22 cellular contexts compared by ENCODE assay signal in genomic region chr9:92299116-92299515, GRCh38. TPM values are rescaled to one million over a fixed set of nuclear protein-coding genes. Genes with fewer than 3 reads are reported as not detected.
DNase-seq lines count a peak whose midpoint lies in the region; ATAC-seq and TF ChIP-seq lines count a peak whose summit lies in the region.
"Had no signal": no experiment of that assay in that cellular context is flagged by ENCODE, and none has a peak within 500 bp of the region (broad histone marks: within the 10 kb centered on the region; RNA-seq: fewer than 3 reads in every experiment).

No MANE protein-coding gene starts in this region.

- 72 to 80% methylated on average over 1 of the region's 1 CpG for WGBS in sigmoid colon, 2 donors

- TF ChIP-seq EP300 in sigmoid colon (IDR thresholded peaks at IDR 0.05), result no peak

- no TSS peak for BruUV-seq in MCF 10A (replicated peaks; lab: Mats Ljungman, UMichigan)

- no peaks in the 10 kb centered on the region for H3K27me3 ChIP-seq in breast epithelium
- H3K27me3 ChIP-seq in sigmoid colon, result no peaks in the 10 kb centered on the region
- H3K27me3 ChIP-seq: MG63, ovary, vagina had no signal

- H3K4me3 Mint-ChIP-seq in MCF 10A (ENCODE audit: unreplicated experiment) (no peak overlapping the region), osteocyte (ENCODE audit: unreplicated experiment) (no peak overlapping the region)
- H3K4me3 Mint-ChIP-seq in activated naive CD8-positive, alpha-beta T cell treated with anti-CD3 and anti-CD28 coated beads for 36 hours, result no peak overlapping the region
- H3K4me3 Mint-ChIP-seq: activated naive CD8-positive, alpha-beta T cell; GM23338 had no signal

- no peak for TF ChIP-seq POLR2A in breast epithelium (IDR thresholded peaks at IDR 0.05)
- TF ChIP-seq POLR2A in sigmoid colon (IDR thresholded peaks at IDR 0.05), result no peak

- POLR2A ChIA-PET in MCF 10A (lab: Yijun Ruan, JAX), result interaction anchor here (0.7 to 5.3 kb wide), 5 partner anchors 9 to 354 kb away, joined by 3 to 27 read pairs (median 3); partner anchors contain the start of genes CENPP and NOL8

- H3K36me3 Mint-ChIP-seq in MCF 10A (ENCODE audit: insufficient read depth, unreplicated experiment) (peaks cover 86% of the 10 kb centered on the region), osteocyte (ENCODE audit: unreplicated experiment) (peaks cover 53% of the 10 kb centered on the region)
- H3K36me3 Mint-ChIP-seq in activated naive CD8-positive, alpha-beta T cell treated with anti-CD3 and anti-CD28 coated beads for 36 hours, result peaks cover 23% of the 10 kb centered on the region

- H3K9me3 ChIP-seq in breast epithelium (no peaks in the 10 kb centered on the region), sigmoid colon (no peaks in the 10 kb centered on the region)
- H3K9me3 ChIP-seq: MG63, mucosa of descending colon, ovary, vagina had no signal

- no peaks in the 10 kb centered on the region for H3K27me3 Mint-ChIP-seq in MCF 10A (ENCODE audit: insufficient read depth, unreplicated experiment)
- H3K27me3 Mint-ChIP-seq in activated naive CD8-positive, alpha-beta T cell treated with anti-CD3 and anti-CD28 coated beads for 36 hours, result no peaks in the 10 kb centered on the region
- no peaks in the 10 kb centered on the region for H3K27me3 Mint-ChIP-seq in osteocyte (ENCODE audit: unreplicated experiment)
- H3K27me3 Mint-ChIP-seq: activated naive CD8-positive, alpha-beta T cell had no signal

- peak; percentile 50 for ATAC-seq in HG03175 (IDR thresholded peaks at IDR 0.05; ENCODE audit: unreplicated experiment)
- ATAC-seq: GM23338, left cardiac atrium, mucosa of descending colon, PC-3 had no signal

- H3K4me3 ChIP-seq in breast epithelium, result no peak overlapping the region
- no peak overlapping the region for H3K4me3 ChIP-seq in sigmoid colon
- H3K4me3 ChIP-seq: GM23338, MG63, mucosa of descending colon, ovary, skin epidermis, vagina had no signal

- CTCF ChIA-PET in MCF 10A (lab: Yijun Ruan, JAX), result interaction anchor here (1.1 kb wide), 1 partner anchor 158 kb away, joined by 3 read pairs; no protein-coding TSS in a partner anchor

- H3K36me3 ChIP-seq in breast epithelium, result peaks cover 18% of the 10 kb centered on the region
- peaks cover 22 to 75% (median 41%) of the 10 kb centered on the region in 4 donors for H3K36me3 ChIP-seq in sigmoid colon
- H3K36me3 ChIP-seq: ovary had no signal

- H3K27ac ChIP-seq in breast epithelium (no peak overlapping the region), sigmoid colon (no peak overlapping the region)
- H3K27ac ChIP-seq: ovary, skin epidermis, vagina had no signal

- intact Hi-C loops in MCF 10A (cut with micrococcal nuclease), result no loop called here
- intact Hi-C loops in breast epithelium (cut with DNase I; ENCODE audit: low total_unique reads), result no loop called here
- intact Hi-C loops in sigmoid colon (cut with DNase I), result no loop called here

- H3K27ac Mint-ChIP-seq in MCF 10A (ENCODE audit: low read depth, unreplicated experiment) (peak overlapping the region; percentile 52), osteocyte (ENCODE audit: unreplicated experiment) (no peak overlapping the region)
- peak overlapping the region; percentile 52 for H3K27ac Mint-ChIP-seq in activated naive CD8-positive, alpha-beta T cell treated with anti-CD3 and anti-CD28 coated beads for 36 hours
- H3K27ac Mint-ChIP-seq: activated naive CD8-positive, alpha-beta T cell; GM23338 had no signal

- DNase-seq in MCF 10A (ENCODE audit: unreplicated experiment), result no peak
- no peak for DNase-seq in breast epithelium (ENCODE audit: low spot score in 2 of 2)
- DNase-seq in activated naive CD8-positive, alpha-beta T cell treated with anti-CD3 and anti-CD28 coated beads for 36 hours, result no peak
- no peak for DNase-seq in DMS53 (lab: John Stamatoyannopoulos, UW)
- DNase-seq in sigmoid colon, result no peak
- DNase-seq in NCI-H146 (lab: John Stamatoyannopoulos, UW), result no peak
- DNase-seq in osteocyte (ENCODE audit: extremely low spot score, unreplicated experiment), result no peak
- DNase-seq: caudate nucleus; DMS153; effector memory CD4-positive, alpha-beta T cell; hypothalamus; left cardiac atrium; MG63; mucosa of descending colon; NCI-H524 treated with DMSO at 0.1 percent for 48 hours; ovary; PC-3 had no signal

- no peak for TF ChIP-seq CTCF in MCF 10A (IDR thresholded peaks at IDR 0.05; ENCODE audit: unreplicated experiment)
- TF ChIP-seq CTCF in breast epithelium (IDR thresholded peaks at IDR 0.05), result no peak
- no peak for TF ChIP-seq CTCF in sigmoid colon (IDR thresholded peaks at IDR 0.05)
- TF ChIP-seq CTCF in osteocyte (IDR thresholded peaks at IDR 0.05), result no peak

- H3K4me1 ChIP-seq in breast epithelium (peaks cover 3 to 5% of the 10 kb centered on the region in 2 donors), sigmoid colon (peaks cover 0 to 7% (median 6%) of the 10 kb centered on the region in 4 donors)

- H3K4me1 Mint-ChIP-seq in MCF 10A (ENCODE audit: insufficient read depth, unreplicated experiment) (peaks cover 10% of the 10 kb centered on the region), osteocyte (ENCODE audit: unreplicated experiment) (peaks cover 12% of the 10 kb centered on the region)
- peaks cover 27% of the 10 kb centered on the region for H3K4me1 Mint-ChIP-seq in activated naive CD8-positive, alpha-beta T cell treated with anti-CD3 and anti-CD28 coated beads for 36 hours

- H3K9me3 Mint-ChIP-seq in MCF 10A (ENCODE audit: unreplicated experiment) (no peaks in the 10 kb centered on the region), osteocyte (ENCODE audit: unreplicated experiment) (no peaks in the 10 kb centered on the region)
- H3K9me3 Mint-ChIP-seq in activated naive CD8-positive, alpha-beta T cell treated with anti-CD3 and anti-CD28 coated beads for 36 hours, result no peaks in the 10 kb centered on the region
- H3K9me3 Mint-ChIP-seq: GM23338 had no signal

RNA-seq across cellular contexts. Expression of gene IARS1, which starts 5.6 kb away (rescaled TPM):
- 390 and 403 TPM in 2 replicates for total RNA-seq in MCF 10A (2022)
- 100 to 1,000 TPM in 2 of 3 donors, 10 to 100 TPM in 1; 56.5 to 111 (median 111) TPM for total RNA-seq in breast epithelium
- total RNA-seq in activated naive CD8-positive, alpha-beta T cell treated with anti-CD3 and anti-CD28 coated beads for 36 hours, result 100 to 1,000 TPM; 280 TPM
- 10 to 100 TPM; 61.4 to 62.4 (median 62.2) TPM for total RNA-seq in sigmoid colon
- polyA plus RNA-seq in sigmoid colon, result 10 to 100 TPM in 2 of 3 donors, 1 to 10 TPM in 1; 9.0 to 45.2 (median 13.6) TPM
- 212 and 231 TPM in 2 replicates for total RNA-seq in osteocyte

RNA-seq across cellular contexts. Expression of gene NOL8, which starts 26.0 kb away (rescaled TPM):
- total RNA-seq in MCF 10A (2022), result 38.7 and 41.8 TPM in 2 replicates
- total RNA-seq in breast epithelium, result 10 to 100 TPM; 31.2 to 66.6 (median 49.8) TPM
- total RNA-seq in activated naive CD8-positive, alpha-beta T cell treated with anti-CD3 and anti-CD28 coated beads for 36 hours, result 10 to 100 TPM; 65.0 to 73.3 TPM
- 10 to 100 TPM; 23.9 to 32.1 (median 28.2) TPM for total RNA-seq in sigmoid colon
- polyA plus RNA-seq in sigmoid colon, result 10 to 100 TPM in 2 of 3 donors, 1 to 10 TPM in 1; 7.9 to 20.4 (median 13.2) TPM
- 36.8 and 37.2 TPM in 2 replicates for total RNA-seq in osteocyte

RNA-seq across cellular contexts. Expression of gene CENPP, which starts 26.6 kb away (rescaled TPM):
- 1.5 and 4.2 TPM in 2 replicates for total RNA-seq in MCF 10A (2022)
- 1 to 10 TPM; 3.9 to 6.1 (median 4.5) TPM for total RNA-seq in breast epithelium
- 10 to 100 TPM; 26.5 to 27.0 TPM for total RNA-seq in activated naive CD8-positive, alpha-beta T cell treated with anti-CD3 and anti-CD28 coated beads for 36 hours
- 10 to 100 TPM in 1 of 4 donors, 1 to 10 TPM in 3; 1.8 to 11.9 (median 5.2) TPM for total RNA-seq in sigmoid colon
- polyA plus RNA-seq in sigmoid colon, result 1 to 10 TPM in 1 of 3 donors, under 1 TPM in 2; 0.60 to 2.4 (median 0.69) TPM
- 11.6 and 13.1 TPM in 2 replicates for total RNA-seq in osteocyte
